1 cellular context compared by ENCODE assay signal in the genomic region with DNA sequence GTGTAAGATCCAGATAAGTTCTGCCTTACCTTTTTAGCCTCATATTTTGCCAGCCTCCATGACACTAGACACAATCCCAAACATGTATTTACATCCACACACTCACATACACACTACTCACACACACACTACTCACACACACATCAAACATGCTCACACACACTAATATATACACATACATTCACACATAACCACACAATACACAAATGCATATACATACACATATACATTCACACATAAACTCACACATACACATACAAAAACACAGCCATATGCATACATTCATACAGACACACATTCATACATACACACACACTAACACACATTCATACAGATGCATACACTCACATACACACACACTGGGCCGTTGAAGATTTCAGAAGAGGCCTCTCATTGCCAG.
TF ChIP-seq lines count a peak whose summit lies in the region.

No MANE protein-coding gene starts in this region.

TF ChIP-seq in H1, 55 proteins besides CTCF, POLR2A, EP300 and RAD21 (continued from another document):
- TF ChIP-seq, protein P1, sequence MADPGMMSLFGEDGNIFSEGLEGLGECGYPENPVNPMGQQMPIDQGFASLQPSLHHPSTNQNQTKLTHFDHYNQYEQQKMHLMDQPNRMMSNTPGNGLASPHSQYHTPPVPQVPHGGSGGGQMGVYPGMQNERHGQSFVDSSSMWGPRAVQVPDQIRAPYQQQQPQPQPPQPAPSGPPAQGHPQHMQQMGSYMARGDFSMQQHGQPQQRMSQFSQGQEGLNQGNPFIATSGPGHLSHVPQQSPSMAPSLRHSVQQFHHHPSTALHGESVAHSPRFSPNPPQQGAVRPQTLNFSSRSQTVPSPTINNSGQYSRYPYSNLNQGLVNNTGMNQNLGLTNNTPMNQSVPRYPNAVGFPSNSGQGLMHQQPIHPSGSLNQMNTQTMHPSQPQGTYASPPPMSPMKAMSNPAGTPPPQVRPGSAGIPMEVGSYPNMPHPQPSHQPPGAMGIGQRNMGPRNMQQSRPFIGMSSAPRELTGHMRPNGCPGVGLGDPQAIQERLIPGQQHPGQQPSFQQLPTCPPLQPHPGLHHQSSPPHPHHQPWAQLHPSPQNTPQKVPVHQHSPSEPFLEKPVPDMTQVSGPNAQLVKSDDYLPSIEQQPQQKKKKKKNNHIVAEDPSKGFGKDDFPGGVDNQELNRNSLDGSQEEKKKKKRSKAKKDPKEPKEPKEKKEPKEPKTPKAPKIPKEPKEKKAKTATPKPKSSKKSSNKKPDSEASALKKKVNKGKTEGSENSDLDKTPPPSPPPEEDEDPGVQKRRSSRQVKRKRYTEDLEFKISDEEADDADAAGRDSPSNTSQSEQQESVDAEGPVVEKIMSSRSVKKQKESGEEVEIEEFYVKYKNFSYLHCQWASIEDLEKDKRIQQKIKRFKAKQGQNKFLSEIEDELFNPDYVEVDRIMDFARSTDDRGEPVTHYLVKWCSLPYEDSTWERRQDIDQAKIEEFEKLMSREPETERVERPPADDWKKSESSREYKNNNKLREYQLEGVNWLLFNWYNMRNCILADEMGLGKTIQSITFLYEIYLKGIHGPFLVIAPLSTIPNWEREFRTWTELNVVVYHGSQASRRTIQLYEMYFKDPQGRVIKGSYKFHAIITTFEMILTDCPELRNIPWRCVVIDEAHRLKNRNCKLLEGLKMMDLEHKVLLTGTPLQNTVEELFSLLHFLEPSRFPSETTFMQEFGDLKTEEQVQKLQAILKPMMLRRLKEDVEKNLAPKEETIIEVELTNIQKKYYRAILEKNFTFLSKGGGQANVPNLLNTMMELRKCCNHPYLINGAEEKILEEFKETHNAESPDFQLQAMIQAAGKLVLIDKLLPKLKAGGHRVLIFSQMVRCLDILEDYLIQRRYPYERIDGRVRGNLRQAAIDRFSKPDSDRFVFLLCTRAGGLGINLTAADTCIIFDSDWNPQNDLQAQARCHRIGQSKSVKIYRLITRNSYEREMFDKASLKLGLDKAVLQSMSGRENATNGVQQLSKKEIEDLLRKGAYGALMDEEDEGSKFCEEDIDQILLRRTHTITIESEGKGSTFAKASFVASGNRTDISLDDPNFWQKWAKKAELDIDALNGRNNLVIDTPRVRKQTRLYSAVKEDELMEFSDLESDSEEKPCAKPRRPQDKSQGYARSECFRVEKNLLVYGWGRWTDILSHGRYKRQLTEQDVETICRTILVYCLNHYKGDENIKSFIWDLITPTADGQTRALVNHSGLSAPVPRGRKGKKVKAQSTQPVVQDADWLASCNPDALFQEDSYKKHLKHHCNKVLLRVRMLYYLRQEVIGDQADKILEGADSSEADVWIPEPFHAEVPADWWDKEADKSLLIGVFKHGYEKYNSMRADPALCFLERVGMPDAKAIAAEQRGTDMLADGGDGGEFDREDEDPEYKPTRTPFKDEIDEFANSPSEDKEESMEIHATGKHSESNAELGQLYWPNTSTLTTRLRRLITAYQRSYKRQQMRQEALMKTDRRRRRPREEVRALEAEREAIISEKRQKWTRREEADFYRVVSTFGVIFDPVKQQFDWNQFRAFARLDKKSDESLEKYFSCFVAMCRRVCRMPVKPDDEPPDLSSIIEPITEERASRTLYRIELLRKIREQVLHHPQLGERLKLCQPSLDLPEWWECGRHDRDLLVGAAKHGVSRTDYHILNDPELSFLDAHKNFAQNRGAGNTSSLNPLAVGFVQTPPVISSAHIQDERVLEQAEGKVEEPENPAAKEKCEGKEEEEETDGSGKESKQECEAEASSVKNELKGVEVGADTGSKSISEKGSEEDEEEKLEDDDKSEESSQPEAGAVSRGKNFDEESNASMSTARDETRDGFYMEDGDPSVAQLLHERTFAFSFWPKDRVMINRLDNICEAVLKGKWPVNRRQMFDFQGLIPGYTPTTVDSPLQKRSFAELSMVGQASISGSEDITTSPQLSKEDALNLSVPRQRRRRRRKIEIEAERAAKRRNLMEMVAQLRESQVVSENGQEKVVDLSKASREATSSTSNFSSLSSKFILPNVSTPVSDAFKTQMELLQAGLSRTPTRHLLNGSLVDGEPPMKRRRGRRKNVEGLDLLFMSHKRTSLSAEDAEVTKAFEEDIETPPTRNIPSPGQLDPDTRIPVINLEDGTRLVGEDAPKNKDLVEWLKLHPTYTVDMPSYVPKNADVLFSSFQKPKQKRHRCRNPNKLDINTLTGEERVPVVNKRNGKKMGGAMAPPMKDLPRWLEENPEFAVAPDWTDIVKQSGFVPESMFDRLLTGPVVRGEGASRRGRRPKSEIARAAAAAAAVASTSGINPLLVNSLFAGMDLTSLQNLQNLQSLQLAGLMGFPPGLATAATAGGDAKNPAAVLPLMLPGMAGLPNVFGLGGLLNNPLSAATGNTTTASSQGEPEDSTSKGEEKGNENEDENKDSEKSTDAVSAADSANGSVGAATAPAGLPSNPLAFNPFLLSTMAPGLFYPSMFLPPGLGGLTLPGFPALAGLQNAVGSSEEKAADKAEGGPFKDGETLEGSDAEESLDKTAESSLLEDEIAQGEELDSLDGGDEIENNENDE (IDR thresholded peaks at IDR 0.05; ENCODE audit: insufficient replicate concordance, low read length): no peak
- TF ChIP-seq ZNF274 (IDR thresholded peaks at IDR 0.05; ENCODE audit: borderline replicate concordance, extremely low read depth, low read length) (no peak), EZH2 (IDR thresholded peaks at IDR 0.05; ENCODE audit: low read depth, low read length, severe bottlenecking) (no peak), HDAC2 (IDR thresholded peaks at IDR 0.05; ENCODE audit: borderline replicate concordance in 1 of 2, low read depth in 2 of 2, low read length in 2 of 2) (no peak)
